ENCODE assay signal across 10 cellular contexts in the genomic region with DNA sequence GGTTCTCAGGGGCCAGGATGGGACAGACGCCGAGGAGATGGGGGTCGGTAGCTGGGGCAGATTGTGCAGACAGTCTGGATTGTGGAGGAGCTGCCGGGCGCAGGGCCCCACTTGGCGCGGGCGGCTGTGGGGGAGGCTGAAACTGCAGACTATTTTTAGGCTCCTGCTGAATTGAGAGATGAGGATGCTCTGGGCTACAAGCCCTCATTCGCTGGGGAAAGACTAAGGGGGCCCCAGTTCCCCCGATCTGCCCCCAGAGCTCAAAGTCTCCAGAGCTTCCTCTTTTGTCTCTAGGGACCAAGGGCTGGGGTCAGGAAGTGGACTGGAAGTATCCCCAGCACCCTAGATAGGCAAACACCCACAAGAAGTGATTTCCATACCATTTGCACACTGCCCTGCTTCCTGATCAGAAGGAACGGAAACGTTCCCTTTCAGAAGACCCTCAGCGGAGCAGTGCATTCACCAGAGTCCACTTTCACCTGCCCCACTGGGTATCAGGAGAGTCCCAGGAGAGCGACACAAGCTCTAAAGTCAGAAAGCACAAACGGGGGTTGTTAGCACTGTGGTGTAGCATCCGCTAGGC. TPM values are rescaled to one million over a fixed set of nuclear protein-coding genes. Genes with fewer than 3 reads are reported as not detected.
DNase-seq lines count a peak whose midpoint lies in the region; ATAC-seq and TF ChIP-seq lines count a peak whose summit lies in the region.
"Had no signal": no experiment of that assay in that cellular context is flagged by ENCODE, and none has a peak within 500 bp of the region (broad histone marks: within the 10 kb centered on the region; RNA-seq: fewer than 3 reads in every experiment).

No MANE protein-coding gene starts in this region.

- DNase-seq in stimulated activated CD4-positive, alpha-beta T cell treated with anti-CD3 and anti-CD28 coated beads, Interleukin-15, amount 100 ng/mL, for 24 hours, result peak; percentile 48
- DNase-seq in stimulated activated CD4-positive, alpha-beta T cell treated with anti-CD3 and anti-CD28 coated beads, Interleukin-2, amount 100 ng/mL, for 48 hours, result no peak
- DNase-seq in activated gamma-delta T cell treated with Interleukin-2 at 50 U/mL for 16 hours (no peak), omental fat pad (ENCODE audit: low spot score) (no peak)
- DNase-seq: adrenal gland, DMS153 had no signal

- no peaks in the 10 kb centered on the region for H3K36me3 Mint-ChIP-seq in activated T-helper 17 cell treated with anti-CD3 and anti-CD28 coated beads, Interleukin-2, amount 50 U/mL, for 72 hours (ENCODE audit: low read depth)

- no peak for TF ChIP-seq CTCF in omental fat pad (IDR thresholded peaks at IDR 0.05)

- H3K9me3 Mint-ChIP-seq in activated T-helper 17 cell treated with anti-CD3 and anti-CD28 coated beads, Interleukin-2, amount 50 U/mL, for 72 hours, result no peaks in the 10 kb centered on the region

- peak; percentile 22 for ATAC-seq in HG03139 (IDR thresholded peaks at IDR 0.05; ENCODE audit: unreplicated experiment)
- ATAC-seq in activated T-helper 17 cell treated with anti-CD3 and anti-CD28 coated beads, Interleukin-2, amount 50 U/mL, for 72 hours (replicated peaks), result no peak
- ATAC-seq in omental fat pad (ENCODE audit: low FRiP score), result no peak
- no peak for ATAC-seq in GM18858 (IDR thresholded peaks at IDR 0.05; ENCODE audit: unreplicated experiment)

- H3K4me1 Mint-ChIP-seq in activated T-helper 17 cell treated with anti-CD3 and anti-CD28 coated beads, Interleukin-2, amount 50 U/mL, for 72 hours, result peaks cover 47% of the 10 kb centered on the region

- H3K4me3 Mint-ChIP-seq in activated T-helper 17 cell treated with anti-CD3 and anti-CD28 coated beads, Interleukin-2, amount 50 U/mL, for 72 hours, result peak overlapping the region; percentile 67

- H3K27me3 Mint-ChIP-seq in activated T-helper 17 cell treated with anti-CD3 and anti-CD28 coated beads, Interleukin-2, amount 50 U/mL, for 72 hours, result no peaks in the 10 kb centered on the region

- peak overlapping the region; percentile 83 for H3K27ac Mint-ChIP-seq in activated T-helper 17 cell treated with anti-CD3 and anti-CD28 coated beads, Interleukin-2, amount 50 U/mL, for 72 hours

- peak overlapping the region; percentile 71 for H3K27ac ChIP-seq in temporal lobe (ENCODE audit: low read depth, low read length)
- H3K27ac ChIP-seq: adrenal gland had no signal

RNA-seq across cellular contexts. Expression of a gene that starts 29.7 kb away (rescaled TPM):
- 10 to 100 TPM; 11.7 to 44.9 TPM for total RNA-seq in activated T-helper 17 cell treated with anti-CD3 and anti-CD28 coated beads, Interleukin-2, amount 50 U/mL, for 72 hours
- total RNA-seq in temporal lobe (25.8 TPM), omental fat pad (1 to 10 TPM; 1.2 to 7.6 (median 3.4) TPM)

RNA-seq across cellular contexts. Expression of a gene that starts 36.6 kb away (rescaled TPM):
- not detected for total RNA-seq in activated T-helper 17 cell treated with anti-CD3 and anti-CD28 coated beads, Interleukin-2, amount 50 U/mL, for 72 hours
- total RNA-seq in temporal lobe, result not detected
- total RNA-seq in omental fat pad, result 1 to 10 TPM; 1.3 to 4.8 (median 1.4) TPM

RNA-seq across cellular contexts. Expression of a gene that starts 56.9 kb away (rescaled TPM):
- 10 to 100 TPM; 38.0 to 52.6 TPM for total RNA-seq in activated T-helper 17 cell treated with anti-CD3 and anti-CD28 coated beads, Interleukin-2, amount 50 U/mL, for 72 hours
- 16.5 TPM for total RNA-seq in temporal lobe
- 10 to 100 TPM; 28.0 to 39.2 (median 34.8) TPM for total RNA-seq in omental fat pad
